ENCODE assay signal across 1 cellular context in genomic region chr3:133745981-133746721, GRCh38.
TF ChIP-seq lines count a peak whose summit lies in the region.

TSS of gene TF (plus strand) at chr3:133746393. CDS start at chr3:133746441, 48 bp downstream.

TF ChIP-seq in HepG2, 621 proteins besides CTCF, POLR2A, EP300 and RAD21 (continues in another document):
- TF ChIP-seq THAP9 (CRISPR knock-in tag; IDR thresholded peaks at IDR 0.05; ENCODE audit: borderline replicate concordance) = peak; percentile 58; the same call in 1 of the 2 replicates
- TF ChIP-seq ZNF609 (CRISPR knock-in tag; IDR thresholded peaks at IDR 0.05; ENCODE audit: borderline replicate concordance) = peak; percentile 99
- TF ChIP-seq ZNF530 (CRISPR knock-in tag; IDR thresholded peaks at IDR 0.05; ENCODE audit: low read depth) = no peak
- peak; percentile 71 for TF ChIP-seq HNRNPLL (IDR thresholded peaks at IDR 0.05; ENCODE audit: low read depth, low read length, poor library complexity, severe bottlenecking)
- peak; percentile 91; the same call in 1 of the 2 replicates for TF ChIP-seq SALL2 (CRISPR knock-in tag; IDR thresholded peaks at IDR 0.05)
- peak; percentile 80 for TF ChIP-seq FOSL2 (CRISPR knock-in tag; IDR thresholded peaks at IDR 0.05)
- peak; percentile 94 for TF ChIP-seq SMAD3 (CRISPR knock-in tag; IDR thresholded peaks at IDR 0.05)
- peak; percentile 69; the same call in 1 of the 2 replicates for TF ChIP-seq PRDM15 (CRISPR knock-in tag; IDR thresholded peaks at IDR 0.05)
- no peak for TF ChIP-seq KLF9 (CRISPR knock-in tag; IDR thresholded peaks at IDR 0.05; ENCODE audit: low read depth)
- TF ChIP-seq ZBTB46 (CRISPR knock-in tag; IDR thresholded peaks at IDR 0.05; ENCODE audit: borderline replicate concordance) = peak; percentile 89
- TF ChIP-seq SETDB1 (CRISPR knock-in tag; IDR thresholded peaks at IDR 0.05; ENCODE audit: borderline replicate concordance) = no peak
- no peak for TF ChIP-seq ATRX (CRISPR knock-in tag; IDR thresholded peaks at IDR 0.05; ENCODE audit: borderline replicate concordance)
- TF ChIP-seq ZNF615 (CRISPR knock-in tag; IDR thresholded peaks at IDR 0.05; ENCODE audit: borderline replicate concordance) = no peak
- TF ChIP-seq NCOR1 (IDR thresholded peaks at IDR 0.05; ENCODE audit: borderline replicate concordance, low read length) = peak; percentile 95
- TF ChIP-seq MTF2 (CRISPR knock-in tag; IDR thresholded peaks at IDR 0.05; ENCODE audit: borderline replicate concordance) = no peak
- TF ChIP-seq ZFX (CRISPR knock-in tag; IDR thresholded peaks at IDR 0.05; ENCODE audit: low read depth) = peak; percentile 52
- peak; percentile 68; the same call in 1 of the 2 replicates for TF ChIP-seq ZBTB26 (CRISPR knock-in tag; IDR thresholded peaks at IDR 0.05; ENCODE audit: borderline replicate concordance)
- TF ChIP-seq TIGD3 (CRISPR knock-in tag; IDR thresholded peaks at IDR 0.05; ENCODE audit: borderline replicate concordance) = peak; percentile 78; the same call in 1 of the 2 replicates
- peak; percentile 98 for TF ChIP-seq TRAFD1 (CRISPR knock-in tag; IDR thresholded peaks at IDR 0.05; ENCODE audit: borderline replicate concordance)
- peak; percentile 38; the same call in 1 of the 2 replicates for TF ChIP-seq ZNF33B (CRISPR knock-in tag; IDR thresholded peaks at IDR 0.05)
- peak; percentile 83 for TF ChIP-seq HINFP (CRISPR knock-in tag; IDR thresholded peaks at IDR 0.05; ENCODE audit: low read depth)
- peak; percentile 96 for TF ChIP-seq BORCS8-MEF2B (CRISPR knock-in tag; IDR thresholded peaks at IDR 0.05)
- peak; percentile 97 for TF ChIP-seq ZNF598 (CRISPR knock-in tag; IDR thresholded peaks at IDR 0.05; ENCODE audit: borderline replicate concordance)
- peak; percentile 59; the same call in 1 of the 2 replicates for TF ChIP-seq ZNF12 (CRISPR knock-in tag; IDR thresholded peaks at IDR 0.05)
- peak; percentile 88 for TF ChIP-seq E2F1 (CRISPR knock-in tag; IDR thresholded peaks at IDR 0.05)
- peak; percentile 97 for TF ChIP-seq ZNF709 (CRISPR knock-in tag; IDR thresholded peaks at IDR 0.05)
- TF ChIP-seq KLF16 (CRISPR knock-in tag; IDR thresholded peaks at IDR 0.05) = peak in 1 of 2 experiments; percentile 76; a peak in 1 of 4 replicates
- peak; percentile 97 for TF ChIP-seq HNF4A (CRISPR knock-in tag; IDR thresholded peaks at IDR 0.05)
- TF ChIP-seq RFX5 (IDR thresholded peaks at IDR 0.05; ENCODE audit: low read depth, low read length) = no peak
- TF ChIP-seq ZFYVE20 (CRISPR knock-in tag; IDR thresholded peaks at IDR 0.05; ENCODE audit: borderline replicate concordance, low read depth) = 0 out of 2 replicates have a peak, but pooled peaks have one; percentile 53
- peak; percentile 95 for TF ChIP-seq FOXA3 (CRISPR knock-in tag; IDR thresholded peaks at IDR 0.05)
- no peak for TF ChIP-seq NONO (IDR thresholded peaks at IDR 0.05)
- peak; percentile 96 for TF ChIP-seq NONO (CRISPR knock-in tag; conservative IDR thresholded peaks at IDR 0.05)
- no peak for TF ChIP-seq FOXP1 (IDR thresholded peaks at IDR 0.05)
- peak; percentile 73 for TF ChIP-seq FOXP1 (CRISPR knock-in tag; IDR thresholded peaks at IDR 0.05)
